In the genomic region with DNA sequence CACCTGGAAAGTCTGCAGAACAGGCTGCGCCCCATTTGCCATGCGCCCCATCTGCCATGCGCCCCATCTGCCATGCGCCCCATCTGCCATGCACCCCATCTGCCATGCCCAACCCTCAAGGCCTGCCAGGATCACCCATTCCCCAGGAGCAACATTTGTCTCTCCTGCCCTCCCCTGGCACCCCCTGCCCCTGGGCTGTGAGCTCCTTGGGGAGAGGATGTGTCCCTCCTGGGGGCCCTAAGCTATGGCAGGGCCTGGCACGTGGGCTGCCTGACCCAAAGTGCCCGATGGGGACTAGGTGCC, we compare ENCODE assay signal across 20 cellular contexts.
DNase-seq lines count a peak whose midpoint lies in the region; ATAC-seq lines count a peak whose summit lies in the region.
"Had no signal": no experiment of that assay in that cellular context is flagged by ENCODE, and none has a peak within 500 bp of the region (broad histone marks: within the 10 kb centered on the region; RNA-seq: fewer than 3 reads in every experiment).

No MANE protein-coding gene starts in this region.

- intact Hi-C loops in Right ventricle myocardium inferior (cut with DNase I) (no loop called here), Right ventricle myocardium superior (cut with DNase I) (no loop called here), posterior vena cava (cut with DNase I) (no loop called here)

- peak; percentile 15 for DNase-seq in Right ventricle myocardium inferior (ENCODE audit: missing footprints)
- no peak for DNase-seq in Right ventricle myocardium superior
- DNase-seq in stimulated activated naive CD8-positive, alpha-beta T cell treated with anti-CD3 and anti-CD28 coated beads, Interleukin-15, amount 100 ng/mL, for 72 hours = no peak
- DNase-seq in stimulated activated naive CD8-positive, alpha-beta T cell treated with anti-CD3 and anti-CD28 coated beads, Interleukin-15, Interleukin-2, amounts not matched to agents 100 U/mL and 50 U/mL, for 24 hours = no peak
- peak; percentile 42 for DNase-seq in posterior vena cava (ENCODE audit: low spot score)
- DNase-seq in hypothalamus (lab: John Stamatoyannopoulos, UW) = no peak
- no peak for DNase-seq in SHP77 (lab: John Stamatoyannopoulos, UW)
- DNase-seq: 8988T; C1 segment of cervical spinal cord; CD4-positive, CD25-positive, alpha-beta regulatory T cell; CD8-positive, alpha-beta memory T cell; COR-L47; DMS 273 treated with DMSO at 0.1 percent for 48 hours; DMS53; DND-41; EL; GOT3; HFFc6 had no signal

- peaks cover 8% of the 10 kb centered on the region for H3K27me3 Mint-ChIP-seq in stimulated activated naive CD8-positive, alpha-beta T cell treated with anti-CD3 and anti-CD28 coated beads, Interleukin-15, amount 100 ng/mL, for 72 hours
- H3K27me3 Mint-ChIP-seq: CD4-positive, CD25-positive, alpha-beta regulatory T cell; CD8-positive, alpha-beta memory T cell had no signal

- no peaks in the 10 kb centered on the region for H3K9me3 Mint-ChIP-seq in stimulated activated naive CD8-positive, alpha-beta T cell treated with anti-CD3 and anti-CD28 coated beads, Interleukin-15, amount 100 ng/mL, for 72 hours
- H3K9me3 Mint-ChIP-seq: CD4-positive, CD25-positive, alpha-beta regulatory T cell; CD8-positive, alpha-beta memory T cell; HFFc6 had no signal

- ATAC-seq in Right ventricle myocardium inferior (no peak), Right ventricle myocardium superior (ENCODE audit: poor library complexity) (no peak)
- ATAC-seq in stimulated activated naive CD8-positive, alpha-beta T cell treated with anti-CD3 and anti-CD28 coated beads, Interleukin-15, amount 100 ng/mL, for 72 hours = peak; percentile 7
- ATAC-seq in stimulated activated naive CD8-positive, alpha-beta T cell treated with anti-CD3 and anti-CD28 coated beads, Interleukin-15, Interleukin-2, amounts not matched to agents 100 U/mL and 50 U/mL, for 24 hours = no peak
- ATAC-seq: GM12878, HCT116 had no signal

- H3K4me1 Mint-ChIP-seq in stimulated activated naive CD8-positive, alpha-beta T cell treated with anti-CD3 and anti-CD28 coated beads, Interleukin-15, amount 100 ng/mL, for 72 hours = peaks cover 48% of the 10 kb centered on the region

- H3K4me3 Mint-ChIP-seq in stimulated activated naive CD8-positive, alpha-beta T cell treated with anti-CD3 and anti-CD28 coated beads, Interleukin-15, amount 100 ng/mL, for 72 hours = no peak overlapping the region
- H3K4me3 Mint-ChIP-seq: CD8-positive, alpha-beta memory T cell; HFFc6 had no signal

- no peak overlapping the region for H3K27ac Mint-ChIP-seq in stimulated activated naive CD8-positive, alpha-beta T cell treated with anti-CD3 and anti-CD28 coated beads, Interleukin-15, amount 100 ng/mL, for 72 hours
- H3K27ac Mint-ChIP-seq: CD8-positive, alpha-beta memory T cell; HFFc6 had no signal

Comparison
In these comparisons a context has a peak if more than half of its experiments do, and no peak if none do; other contexts are left out.
1. DNase-seq: peak in Right ventricle myocardium inferior (single experiment) and posterior vena cava (single experiment); none in Right ventricle myocardium superior (single experiment), stimulated activated naive CD8-positive, alpha-beta T cell treated with anti-CD3 and anti-CD28 coated beads, Interleukin-15, amount 100 ng/mL, for 72 hours (0 of 2), stimulated activated naive CD8-positive, alpha-beta T cell treated with anti-CD3 and anti-CD28 coated beads, Interleukin-15, Interleukin-2, amounts not matched to agents 100 U/mL and 50 U/mL, for 24 hours (single experiment), hypothalamus (0 of 51) and SHP77 (0 of 2).